In genomic region chr9:4489562-4489918, GRCh38 we compare ENCODE assay signal across 8 cellular contexts. TPM values are rescaled to one million over a fixed set of nuclear protein-coding genes. Genes with fewer than 3 reads are reported as not detected.
DNase-seq lines count a peak whose midpoint lies in the region; ATAC-seq, FAIRE-seq and TF ChIP-seq lines count a peak whose summit lies in the region.

No MANE protein-coding gene starts in this region.

- H3K36me3 ChIP-seq in GM06990 (ENCODE audit: control insufficient read depth, insufficient read depth, low read length) (no peaks in the 10 kb centered on the region), astrocyte (ENCODE audit: insufficient read depth, low read length) (no peaks in the 10 kb centered on the region), stomach smooth muscle (ENCODE audit: control insufficient read depth in 2 of 2, insufficient read depth in 2 of 2, low read length in 2 of 2) (no peaks in the 10 kb centered on the region)

- DNase-seq in GM06990 (ENCODE audit: extremely low read depth, insufficient read length) (no peak), astrocyte (ENCODE audit: low read depth) (no peak), iPS-NIHi7 (ENCODE audit: extremely low spot score) (peak; percentile 45), NCI-H187 treated with DMSO at 0.1 percent for 48 hours (lab: John Stamatoyannopoulos, UW) (no peak), GM19239 (ENCODE audit: insufficient read length, low spot score) (no peak)
- DNase-seq in NK-92 treated with Interleukin-12 subunit alpha and Interleukin-12 subunit beta, amount 100 ng/mL, for 24 hours (lab: John Stamatoyannopoulos, UW) = no peak

- H3K4me1 ChIP-seq in astrocyte (ENCODE audit: insufficient read depth, low read length) = peaks cover 7% of the 10 kb centered on the region
- peaks cover 13% of the 10 kb centered on the region for H3K4me1 ChIP-seq in stomach smooth muscle (ENCODE audit: control insufficient read depth, insufficient read depth, low read length)

- H3K4me3 Mint-ChIP-seq in astrocyte (ENCODE audit: unreplicated experiment) = peak overlapping the region; percentile 92

- H3K4me1 Mint-ChIP-seq in astrocyte (ENCODE audit: low read depth, unreplicated experiment) = no peaks in the 10 kb centered on the region

- TF ChIP-seq CTCF in GM06990 (IDR thresholded peaks at IDR 0.05; ENCODE audit: insufficient read depth, low read length, poor library complexity, severe bottlenecking) (no peak), astrocyte (IDR thresholded peaks at IDR 0.05; ENCODE audit: insufficient read depth, low read depth, low read length) (no peak)

- H3K9ac ChIP-seq in astrocyte (ENCODE audit: low read length) (peak overlapping the region; percentile 61), stomach smooth muscle (ENCODE audit: low read length in 2 of 2) (peak overlapping the region; percentile 68 to 70)

- no peaks in the 10 kb centered on the region for H3K36me3 Mint-ChIP-seq in astrocyte (ENCODE audit: low read depth, unreplicated experiment)

- H3K4me3 ChIP-seq in GM06990 (replicated peaks; ENCODE audit: low read depth, low read length) (peak overlapping the region; percentile 95), astrocyte (ENCODE audit: insufficient read depth, low read depth, low read length) (peak overlapping the region; percentile 71), stomach smooth muscle (ENCODE audit: low read length in 2 of 2) (peak overlapping the region; percentile 82 to 90)

- peak; percentile 9 for ATAC-seq in HG02973 (IDR thresholded peaks at IDR 0.05; ENCODE audit: unreplicated experiment)

- no peak overlapping the region for H3K27ac Mint-ChIP-seq in astrocyte (ENCODE audit: unreplicated experiment)

- H3K27me3 Mint-ChIP-seq in astrocyte (ENCODE audit: low read depth, unreplicated experiment) = peaks cover 7% of the 10 kb centered on the region

- H3K4me2 ChIP-seq in astrocyte (ENCODE audit: low read length) = peak overlapping the region; percentile 91

- H4K20me1 ChIP-seq in astrocyte (ENCODE audit: insufficient read depth, low read length) = no peaks in the 10 kb centered on the region

- H3K27me3 ChIP-seq in GM06990 (replicated peaks; ENCODE audit: control insufficient read depth, insufficient read depth, low read length) = no peaks in the 10 kb centered on the region
- H3K27me3 ChIP-seq in astrocyte (ENCODE audit: insufficient read depth, low read length) = peaks cover 6% of the 10 kb centered on the region
- no peaks in the 10 kb centered on the region for H3K27me3 ChIP-seq in stomach smooth muscle (ENCODE audit: control insufficient read depth in 1 of 2, insufficient read depth in 2 of 2, low read length in 2 of 2)

- FAIRE-seq in astrocyte (lab: Jason Lieb, UNC) (no peak), GM19239 (lab: Jason Lieb, UNC) (no peak)

- no peaks in the 10 kb centered on the region for H3K9me3 ChIP-seq in astrocyte (ENCODE audit: insufficient read depth, low read depth, low read length)
- no peaks in the 10 kb centered on the region for H3K9me3 ChIP-seq in stomach smooth muscle (ENCODE audit: control insufficient read depth in 2 of 2, low read length in 2 of 2)

- H3K79me2 ChIP-seq in astrocyte (ENCODE audit: insufficient read depth, low read length) = no peaks in the 10 kb centered on the region

- H2AFZ ChIP-seq in astrocyte (ENCODE audit: low read depth, low read length) = peak overlapping the region; percentile 82

- H3K27ac ChIP-seq in astrocyte (ENCODE audit: low read depth, low read length) = no peak overlapping the region
- peak overlapping the region; percentile 66 for H3K27ac ChIP-seq in stomach smooth muscle (ENCODE audit: low read length)

- H3K9me3 Mint-ChIP-seq in astrocyte (ENCODE audit: unreplicated experiment) = no peaks in the 10 kb centered on the region

RNA-seq across cellular contexts. Expression of gene SLC1A1, which starts 0.7 kb away (rescaled TPM):
- total RNA-seq in astrocyte = 6.4 and 6.7 TPM in 2 replicates
